In genomic region chr6:31068738-31069340, GRCh38 we compare ENCODE assay signal across 8 cellular contexts. TPM values are rescaled to one million over a fixed set of nuclear protein-coding genes. Genes with fewer than 3 reads are reported as not detected.
DNase-seq lines count a peak whose midpoint lies in the region; ATAC-seq and TF ChIP-seq lines count a peak whose summit lies in the region.

No MANE protein-coding gene starts in this region.

- peaks cover 2% of the 10 kb centered on the region for H3K4me1 Mint-ChIP-seq in activated CD4-positive, alpha-beta T cell treated with anti-CD3 and anti-CD28 coated beads for 36 hours

- no peaks in the 10 kb centered on the region for H3K36me3 Mint-ChIP-seq in activated CD4-positive, alpha-beta T cell treated with anti-CD3 and anti-CD28 coated beads for 36 hours (ENCODE audit: low read depth)

- intact Hi-C loops in activated CD4-positive, alpha-beta T cell treated with anti-CD3 and anti-CD28 coated beads for 36 hours (cut with DNase I, micrococcal nuclease), result loop anchor here in 1 of 2 experiments (1.0 to 5.0 kb wide), 2 partner anchors 67 to 154 kb away; no protein-coding TSS in a partner anchor

- no peak overlapping the region for H3K27ac Mint-ChIP-seq in activated CD4-positive, alpha-beta T cell treated with anti-CD3 and anti-CD28 coated beads for 36 hours

- H3K4me1 ChIP-seq in BE2C, result peaks cover 4% of the 10 kb centered on the region

- no peak overlapping the region for H3K4me3 Mint-ChIP-seq in activated CD4-positive, alpha-beta T cell treated with anti-CD3 and anti-CD28 coated beads for 36 hours

- no peaks in the 10 kb centered on the region for H3K36me3 ChIP-seq in BE2C

- no peaks in the 10 kb centered on the region for H3K9me3 Mint-ChIP-seq in activated CD4-positive, alpha-beta T cell treated with anti-CD3 and anti-CD28 coated beads for 36 hours (ENCODE audit: low read depth)

- TF ChIP-seq CTCF in BE2C (IDR thresholded peaks at IDR 0.05; ENCODE audit: low read depth, low read length), result peak; percentile 94
- TF ChIP-seq CTCF in choroid plexus epithelial cell (conservative IDR thresholded peaks at IDR 0.05; ENCODE audit: low read depth, low read length), result peak; percentile 96

- POLR2A ChIA-PET in activated CD4-positive, alpha-beta T cell treated with anti-CD3 and anti-CD28 coated beads for 36 hours (lab: Charles Lee), result no interaction called here

- H3K9me3 ChIP-seq in BE2C, result no peaks in the 10 kb centered on the region

- H3K4me3 ChIP-seq in BE2C (ENCODE audit: low read depth, low read length) (no peak overlapping the region), choroid plexus epithelial cell (ENCODE audit: low read depth, low read length) (no peak overlapping the region)

- CTCF ChIA-PET in activated CD4-positive, alpha-beta T cell treated with anti-CD3 and anti-CD28 coated beads for 36 hours (lab: Charles Lee), result interaction anchor here (0.5 to 3.3 kb wide), 21 partner anchors 10 to 335 kb away, joined by 3 to 26 read pairs (median 3); partner anchors contain the start of gene VARS2

- H3K27me3 Mint-ChIP-seq in activated CD4-positive, alpha-beta T cell treated with anti-CD3 and anti-CD28 coated beads for 36 hours, result peaks cover 2% of the 10 kb centered on the region

- ATAC-seq in activated CD4-positive, alpha-beta T cell treated with anti-CD3 and anti-CD28 coated beads for 36 hours, result peak; percentile 99
- ATAC-seq in left lobe of liver (peak; percentile 99), HG03025 (IDR thresholded peaks at IDR 0.05; ENCODE audit: low FRiP score, unreplicated experiment) (no peak)

- peaks cover 7% of the 10 kb centered on the region; the same call in 1 of the 2 replicates for H3K27me3 ChIP-seq in BE2C

- DNase-seq in BE2C (peak; percentile 82), H4 (ENCODE audit: low spot score) (peak; percentile 74), NCI-H460 (ENCODE audit: extremely low read depth, low read depth) (peak; percentile 72), choroid plexus epithelial cell (ENCODE audit: low read depth) (peak; percentile 89), left lobe of liver (ENCODE audit: low spot score) (peak; percentile 78)
- DNase-seq in activated CD4-positive, alpha-beta T cell treated with anti-CD3 and anti-CD28 coated beads for 36 hours, result peak; percentile 82
- DNase-seq in stimulated activated CD4-positive, alpha-beta T cell treated with anti-CD3 and anti-CD28 coated beads, TNF-alpha, amount 100 ng/mL, for 1 hour (ENCODE audit: low read depth in 3 of 3, low spot score in 1 of 3), result peak; percentile 26 to 51 (median 35)

RNA-seq across cellular contexts. Expression of gene C6orf15, which starts 43.5 kb away (rescaled TPM):
- not detected for polyA plus RNA-seq in BE2C (2012; ENCODE audit: insufficient read depth, insufficient read length, low read depth)
- total RNA-seq in H4 (2014; rRNA removed; shearing (Covaris generic)), result not detected in 2 replicates
- not detected in 2 replicates for total RNA-seq in NCI-H460 (2014; rRNA removed; shearing (Covaris generic))
- polyA plus RNA-seq in NCI-H460 (2014; cell fraction: nucleus; rRNA removed), result not detected in 2 replicates
- not detected for total RNA-seq in activated CD4-positive, alpha-beta T cell treated with anti-CD3 and anti-CD28 coated beads for 36 hours
- total RNA-seq in left lobe of liver, result not detected

RNA-seq across cellular contexts. Expression of gene PSORS1C1, which starts 45.8 kb away (rescaled TPM):
- not detected for polyA plus RNA-seq in BE2C (2012; ENCODE audit: insufficient read depth, insufficient read length, low read depth)
- 0.06 and 0.35 TPM in 2 replicates for total RNA-seq in H4 (2014; rRNA removed; shearing (Covaris generic))
- 0.09 and 0.37 TPM in 2 replicates for total RNA-seq in NCI-H460 (2014; rRNA removed; shearing (Covaris generic))
- 0.08 and 1.0 TPM in 2 replicates for polyA plus RNA-seq in NCI-H460 (2014; cell fraction: nucleus; rRNA removed)
- under 1 TPM; 0.18 to 0.33 TPM for total RNA-seq in activated CD4-positive, alpha-beta T cell treated with anti-CD3 and anti-CD28 coated beads for 36 hours
- not detected for total RNA-seq in left lobe of liver

RNA-seq across cellular contexts. Expression of gene CDSN, which starts 51.4 kb away (rescaled TPM):
- polyA plus RNA-seq in BE2C (2012; ENCODE audit: insufficient read depth, insufficient read length, low read depth), result not detected
- not detected in 2 replicates for total RNA-seq in H4 (2014; rRNA removed; shearing (Covaris generic))
- not detected in 2 replicates for total RNA-seq in NCI-H460 (2014; rRNA removed; shearing (Covaris generic))
- not detected in 2 replicates for polyA plus RNA-seq in NCI-H460 (2014; cell fraction: nucleus; rRNA removed)
- total RNA-seq in activated CD4-positive, alpha-beta T cell treated with anti-CD3 and anti-CD28 coated beads for 36 hours, result not detected
- total RNA-seq in left lobe of liver, result not detected

RNA-seq across cellular contexts. Expression of gene MUC22, which starts 58.6 kb away (rescaled TPM):
- not detected for polyA plus RNA-seq in BE2C (2012; ENCODE audit: insufficient read depth, insufficient read length, low read depth)
- not detected in 2 replicates for total RNA-seq in H4 (2014; rRNA removed; shearing (Covaris generic))
- not detected in 2 replicates for total RNA-seq in NCI-H460 (2014; rRNA removed; shearing (Covaris generic))
- not detected in 2 replicates for polyA plus RNA-seq in NCI-H460 (2014; cell fraction: nucleus; rRNA removed)
- not detected for total RNA-seq in activated CD4-positive, alpha-beta T cell treated with anti-CD3 and anti-CD28 coated beads for 36 hours
- total RNA-seq in left lobe of liver, result not detected

Comparison
In these comparisons a context has a peak if more than half of its experiments do, and no peak if none do; other contexts are left out.
1. DNase-seq: peak in every context shown above with its lines; median percentile 89 in choroid plexus epithelial cell; 82 in BE2C; 82 in activated CD4-positive, alpha-beta T cell treated with anti-CD3 and anti-CD28 coated beads for 36 hours; 78 in left lobe of liver; 74 in H4; 72 in NCI-H460; 35 in stimulated activated CD4-positive, alpha-beta T cell treated with anti-CD3 and anti-CD28 coated beads, TNF-alpha, amount 100 ng/mL, for 1 hour.